Comparison of ENCODE assay signal across 9 cellular contexts in the genomic region with DNA sequence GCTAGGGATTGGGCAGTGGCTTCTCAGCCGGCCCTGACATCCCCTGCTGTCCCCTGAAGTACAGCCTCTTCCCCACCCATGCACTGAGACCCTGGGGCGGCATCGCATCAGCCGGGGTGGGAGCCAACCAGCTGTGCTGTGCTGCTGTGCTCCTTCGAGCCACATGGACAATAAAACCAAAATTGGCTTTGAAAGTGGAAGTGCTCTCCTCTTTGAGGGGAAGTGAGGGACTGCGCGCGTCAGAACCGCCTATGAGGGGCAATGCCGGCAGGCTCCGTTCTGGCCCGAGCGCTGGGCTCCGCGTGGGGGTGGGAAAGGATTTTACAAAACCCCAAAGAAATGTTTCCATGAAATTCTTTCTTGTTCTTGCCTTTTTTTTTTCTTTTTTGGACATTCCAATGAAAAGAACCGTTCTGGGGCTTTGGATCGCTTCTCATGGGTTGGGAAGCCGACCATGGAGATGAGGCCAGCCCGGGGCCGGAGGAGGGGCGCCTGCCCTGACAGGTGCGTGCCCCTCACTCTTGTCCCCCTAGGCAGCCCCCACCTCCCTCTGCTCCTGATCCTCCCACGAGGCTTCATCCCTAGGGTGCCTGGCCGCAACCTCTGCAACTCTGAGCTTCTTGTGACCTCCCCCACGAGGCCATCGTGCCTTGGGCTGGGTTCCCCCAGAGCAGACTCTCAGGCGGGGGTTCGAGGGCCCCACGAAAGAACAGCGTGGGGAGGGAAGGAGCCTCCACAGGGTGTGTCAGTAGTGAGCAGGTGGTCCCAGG. TPM values are rescaled to one million over a fixed set of nuclear protein-coding genes. Genes with fewer than 3 reads are reported as not detected.
DNase-seq lines count a peak whose midpoint lies in the region; ATAC-seq, FAIRE-seq and TF ChIP-seq lines count a peak whose summit lies in the region.
"Had no signal": no experiment of that assay in that cellular context is flagged by ENCODE, and none has a peak within 500 bp of the region (broad histone marks: within the 10 kb centered on the region; RNA-seq: fewer than 3 reads in every experiment).

No MANE protein-coding gene starts in this region.

- H2AFZ ChIP-seq in SK-N-SH (ENCODE audit: low read depth) (no peak overlapping the region), HepG2 (ENCODE audit: low read length) (no peak overlapping the region)

- H3K4me1 Mint-ChIP-seq in mesothelial cell of epicardium = peaks cover 28% of the 10 kb centered on the region

- no peak; the same call in 2 of the 3 replicates for ATAC-seq in SK-N-SH treated with all-trans-retinoic acid at 6 μM for 48 hours
- peak; percentile 39 for ATAC-seq in upper lobe of right lung
- no peak for ATAC-seq in HepG2
- no peak for ATAC-seq in HG02610 (IDR thresholded peaks at IDR 0.05; ENCODE audit: unreplicated experiment)
- ATAC-seq: foreskin keratinocyte had no signal

- 0 out of 2 replicates have a peak, but pooled peaks cover 3% of the 10 kb centered on the region for H3K79me2 ChIP-seq in SK-N-SH (ENCODE audit: insufficient read depth)
- H3K79me2 ChIP-seq in HepG2 (ENCODE audit: insufficient read depth, low read length) = no peaks in the 10 kb centered on the region

- H4K20me1 ChIP-seq in SK-N-SH (ENCODE audit: insufficient read depth) = no peaks in the 10 kb centered on the region
- H4K20me1 ChIP-seq in HepG2 (ENCODE audit: insufficient read depth, low read length) = 0 out of 2 replicates have a peak, but pooled peaks cover 2% of the 10 kb centered on the region

- DNase-seq in SK-N-SH (peak; percentile 74), brain microvascular endothelial cell (no peak), mesothelial cell of epicardium (ENCODE audit: low spot score in 2 of 2, unreplicated experiment in 2 of 2) (no peak), upper lobe of right lung (no peak), HepG2 (ENCODE audit: low spot score) (no peak), NCI-H2227 treated with DMSO at 0.1 percent for 48 hours (lab: John Stamatoyannopoulos, UW) (no peak)
- DNase-seq: foreskin keratinocyte had no signal

- intact Hi-C loops in upper lobe of right lung (cut with DNase I) = no loop called here
- intact Hi-C loops in HepG2 (cut with micrococcal nuclease; ENCODE audit: unreplicated experiment) = no loop called here

- peak overlapping the region in 1 of 2 experiments; percentile 64; a peak in 2 of 4 replicates for H3K27ac ChIP-seq in SK-N-SH (ENCODE audit: low read depth in 2 of 2, low read length in 1 of 2)
- H3K27ac ChIP-seq in brain microvascular endothelial cell = peak overlapping the region; percentile 65
- H3K27ac ChIP-seq in upper lobe of right lung = peak overlapping the region; percentile 72
- H3K27ac ChIP-seq in HepG2 (ENCODE audit: extremely low read length, insufficient read depth, low read length) = no peak overlapping the region
- H3K27ac ChIP-seq: foreskin keratinocyte had no signal

- TF ChIP-seq EP300 in SK-N-SH (IDR thresholded peaks at IDR 0.05; ENCODE audit: borderline replicate concordance in 1 of 2, low read depth in 1 of 2, low read length in 1 of 2) = no peak
- no peak for TF ChIP-seq EP300 in HepG2 (IDR thresholded peaks at IDR 0.05; ENCODE audit: low read depth in 2 of 2, low read length in 2 of 2)
- no peak for TF ChIP-seq EP300 in HepG2 (CRISPR knock-in tag; IDR thresholded peaks at IDR 0.05; ENCODE audit: borderline replicate concordance)

- peaks cover 30% of the 10 kb centered on the region for H3F3A ChIP-seq in SK-N-SH (replicated peaks; ENCODE audit: insufficient read depth)

- no peak for FAIRE-seq in HepG2 (lab: Jason Lieb, UNC)

- no peak for TF ChIP-seq POLR2A in HepG2 (IDR thresholded peaks at IDR 0.05; ENCODE audit: insufficient read depth in 1 of 2, low read depth in 2 of 2, low read length in 2 of 2)

- POLR2A ChIA-PET in SK-N-SH (lab: Yijun Ruan, JAX) = no interaction called here
- POLR2A ChIA-PET in HepG2 (lab: Yijun Ruan, JAX) = no interaction called here

- H3K27me3 ChIP-seq in SK-N-SH (ENCODE audit: insufficient read depth) (no peaks in the 10 kb centered on the region), brain microvascular endothelial cell (replicated peaks) (no peaks in the 10 kb centered on the region), upper lobe of right lung (no peaks in the 10 kb centered on the region), HepG2 (ENCODE audit: control insufficient read depth in 1 of 2, insufficient read depth in 2 of 2, low read length in 2 of 2) (no peaks in the 10 kb centered on the region)

- TF ChIP-seq CTCF in SK-N-SH (IDR thresholded peaks at IDR 0.05) (no peak), brain microvascular endothelial cell (IDR thresholded peaks at IDR 0.05; ENCODE audit: low read depth, low read length, missing control alignments) (no peak), mesothelial cell of epicardium (IDR thresholded peaks at IDR 0.05; ENCODE audit: unreplicated experiment) (no peak), upper lobe of right lung (IDR thresholded peaks at IDR 0.05) (no peak), HepG2 (CRISPR knock-in tag; IDR thresholded peaks at IDR 0.05) (no peak)

- CTCF ChIA-PET in SK-N-SH (lab: Yijun Ruan, JAX) (interaction anchor here (0.6 kb wide), 1 partner anchor 451 kb away, joined by 3 read pairs; no protein-coding TSS in a partner anchor), HepG2 (lab: Yijun Ruan, JAX; ENCODE audit: low intra/inter-chr PET ratio, low total read pairs) (no interaction called here)

- no peaks in the 10 kb centered on the region for H3K9me3 Mint-ChIP-seq in mesothelial cell of epicardium

- no peaks in the 10 kb centered on the region for H3K36me3 Mint-ChIP-seq in mesothelial cell of epicardium

- TF ChIP-seq RAD21 in SK-N-SH (IDR thresholded peaks at IDR 0.05; ENCODE audit: low read length) = no peak
- no peak for TF ChIP-seq RAD21 in HepG2 (CRISPR knock-in tag; IDR thresholded peaks at IDR 0.05)

- peak overlapping the region; percentile 5 for H3K27ac Mint-ChIP-seq in mesothelial cell of epicardium

- BruUV-seq in HepG2 (replicated peaks; lab: Mats Ljungman, UMichigan) = no TSS peak

- H3K9me2 ChIP-seq in SK-N-SH = no peaks in the 10 kb centered on the region

- in situ Hi-C loops in brain microvascular endothelial cell (cut with HindIII; ENCODE audit: low pct_ligation_motif_present, low sequenced_read_pairs) = no loop called here
- in situ Hi-C loops in HepG2 (cut with HindIII; ENCODE audit: extremely low pct_ligation_motif_present, low pct_unique_long_range_greater_than_20kb) = no loop called here

- H3K4me2 ChIP-seq in SK-N-SH (peak overlapping the region; percentile 45), HepG2 (ENCODE audit: low read depth, low read length) (no peak overlapping the region)

- H3K4me3 ChIP-seq in SK-N-SH (ENCODE audit: low read depth in 2 of 2, low read length in 1 of 2) (no peak overlapping the region), brain microvascular endothelial cell (ENCODE audit: low read depth, low read length) (no peak overlapping the region), upper lobe of right lung (no peak overlapping the region), HepG2 (replicated peaks in 1 of 3; ENCODE audit: insufficient read depth in 1 of 3, low read depth in 2 of 3, low read length in 3 of 3) (no peak overlapping the region)

- peaks cover 13 to 32% of the 10 kb centered on the region in 2 experiments; a peak in 3 of 4 replicates for H3K4me1 ChIP-seq in SK-N-SH (ENCODE audit: control insufficient read depth in 1 of 2, insufficient read depth in 2 of 2, low read depth in 1 of 2, low read length in 1 of 2)
- H3K4me1 ChIP-seq in upper lobe of right lung = peaks cover 23% of the 10 kb centered on the region
- H3K4me1 ChIP-seq in HepG2 (ENCODE audit: insufficient read depth, low read length) = peaks cover 10% of the 10 kb centered on the region
- H3K4me1 ChIP-seq: foreskin keratinocyte had no signal

- no peaks in the 10 kb centered on the region for H3K27me3 Mint-ChIP-seq in mesothelial cell of epicardium (ENCODE audit: low read depth)

- H3K9ac ChIP-seq in SK-N-SH (peak overlapping the region; percentile 28; the same call in 1 of the 2 replicates), HepG2 (ENCODE audit: insufficient read depth, low read depth, low read length) (no peak overlapping the region)

- 89% methylated on average over 29 of the region's 30 CpGs for WGBS in SK-N-SH (ENCODE audit: low lambda C conversion rate)
- 91% methylated on average over 22 of the region's 30 CpGs for WGBS in HepG2 (ENCODE audit: low lambda C conversion rate)

- no peaks in the 10 kb centered on the region for H3K36me3 ChIP-seq in SK-N-SH (replicated peaks in 1 of 2; ENCODE audit: control insufficient read depth in 1 of 2, insufficient read depth in 2 of 2, low read length in 1 of 2)
- no peaks in the 10 kb centered on the region for H3K36me3 ChIP-seq in brain microvascular endothelial cell (replicated peaks)
- H3K36me3 ChIP-seq in upper lobe of right lung = peaks cover 1% of the 10 kb centered on the region
- H3K36me3 ChIP-seq in HepG2 (replicated peaks in 1 of 2; ENCODE audit: control insufficient read depth in 1 of 2, insufficient read depth in 2 of 2, low read length in 2 of 2) = peaks cover 2% of the 10 kb centered on the region in 2 experiments; a peak in 1 of 5 replicates

- no peak overlapping the region for H3K4me3 Mint-ChIP-seq in mesothelial cell of epicardium

- H3K9me3 ChIP-seq in SK-N-SH = no peaks in the 10 kb centered on the region
- no peaks in the 10 kb centered on the region for H3K9me3 ChIP-seq in upper lobe of right lung
- H3K9me3 ChIP-seq in HepG2 (ENCODE audit: low read length) = no peaks in the 10 kb centered on the region

RNA-seq across cellular contexts. Expression of a gene that starts 22.6 kb away (rescaled TPM):
- polyA plus RNA-seq in SK-N-SH (2012; rRNA removed) = 1.9 and 4.6 TPM in 2 replicates
- 1.7 and 1.8 TPM in 2 replicates for polyA plus RNA-seq in SK-N-SH (2012; cell fraction: cytosol; rRNA removed)
- polyA plus RNA-seq in SK-N-SH (2012; cell fraction: nucleus; rRNA removed) = 5.0 and 5.5 TPM in 2 replicates
- 12.0 to 13.2 TPM (median 12.6 TPM) in 3 replicates for total RNA-seq in mesothelial cell of epicardium
- 11.8 TPM for total RNA-seq in upper lobe of right lung
- total RNA-seq in HepG2 (2016; rRNA removed; fragmentation: Illumina TruSeq; extraction: Trizol) = 1.7 and 3.4 TPM in 2 replicates
- total RNA-seq in HepG2 (2016; cell fraction: cytosol; rRNA removed; fragmentation: Illumina TruSeq; extraction: Trizol; ENCODE audit: low read depth) = 0.30 and 0.35 TPM in 2 replicates
- 2.3 and 3.2 TPM in 2 replicates for total RNA-seq in HepG2 (2016; cell fraction: insoluble cytoplasmic fraction; rRNA removed; fragmentation: Illumina TruSeq; extraction: Trizol)
- total RNA-seq in HepG2 (2016; cell fraction: membrane; rRNA removed; fragmentation: Illumina TruSeq; extraction: Trizol) = 1.5 TPM in 2 replicates
- total RNA-seq in HepG2 (2016; cell fraction: nucleus; rRNA removed; fragmentation: Illumina TruSeq; extraction: Trizol) = 2.7 and 3.4 TPM in 2 replicates
- 1.2 and 1.5 TPM in 2 replicates for polyA plus RNA-seq in HepG2 (2011; rRNA removed)
- 0.91 and 1.1 TPM in 2 replicates for polyA plus RNA-seq in HepG2 (2011; cell fraction: cytosol; rRNA removed)
- 3.2 and 6.3 TPM in 2 replicates for polyA plus RNA-seq in HepG2 (2011; cell fraction: nucleus; rRNA removed)
- polyA plus RNA-seq in HepG2 (2012) = 1.5 and 1.8 TPM in 2 replicates
- polyA plus RNA-seq in HepG2 (2016; cell fraction: cytosol; fragmentation: Illumina TruSeq; extraction: Trizol; ENCODE audit: low read depth) = 0.21 and 0.23 TPM in 2 replicates
- 2.2 and 3.4 TPM in 2 replicates for polyA plus RNA-seq in HepG2 (2016; cell fraction: insoluble cytoplasmic fraction; fragmentation: Illumina TruSeq; extraction: Trizol; ENCODE audit: low read depth)
- polyA plus RNA-seq in HepG2 (2016; cell fraction: membrane; fragmentation: Illumina TruSeq; extraction: Trizol; ENCODE audit: low read depth) = 0.58 and 0.76 TPM in 2 replicates
- 5.0 and 5.4 TPM in 2 replicates for polyA plus RNA-seq in HepG2 (2016; cell fraction: nucleus; fragmentation: Illumina TruSeq; extraction: Trizol; ENCODE audit: insufficient read depth, low read depth)
- 3.3 and 11.9 TPM in 2 replicates for polyA minus RNA-seq in HepG2 (2011; rRNA and poly(A)+ RNA removed; ENCODE audit: low replicate concordance)
- polyA minus RNA-seq in HepG2 (2011; cell fraction: cytosol; rRNA and poly(A)+ RNA removed) = 5.0 and 6.3 TPM in 2 replicates
- 0.99 and 1.3 TPM in 2 replicates for polyA minus RNA-seq in HepG2 (2011; cell fraction: nucleus; rRNA and poly(A)+ RNA removed)

RNA-seq across cellular contexts. Expression of a gene that starts 24.0 kb away (rescaled TPM):
- polyA plus RNA-seq in SK-N-SH (2012; rRNA removed) = 2.2 and 5.0 TPM in 2 replicates
- polyA plus RNA-seq in SK-N-SH (2012; cell fraction: cytosol; rRNA removed) = 2.1 and 3.2 TPM in 2 replicates
- polyA plus RNA-seq in SK-N-SH (2012; cell fraction: nucleus; rRNA removed) = 21.9 and 27.2 TPM in 2 replicates
- total RNA-seq in mesothelial cell of epicardium = 29.5 to 31.9 TPM (median 29.5 TPM) in 3 replicates
- total RNA-seq in upper lobe of right lung = 13.8 TPM
- total RNA-seq in HepG2 (2016; rRNA removed; fragmentation: Illumina TruSeq; extraction: Trizol) = 1.3 and 2.0 TPM in 2 replicates
- 1.1 and 1.4 TPM in 2 replicates for total RNA-seq in HepG2 (2016; cell fraction: cytosol; rRNA removed; fragmentation: Illumina TruSeq; extraction: Trizol; ENCODE audit: low read depth)
- total RNA-seq in HepG2 (2016; cell fraction: insoluble cytoplasmic fraction; rRNA removed; fragmentation: Illumina TruSeq; extraction: Trizol) = 1.7 and 2.3 TPM in 2 replicates
- 2.2 TPM in 2 replicates for total RNA-seq in HepG2 (2016; cell fraction: membrane; rRNA removed; fragmentation: Illumina TruSeq; extraction: Trizol)
- 3.1 and 3.5 TPM in 2 replicates for total RNA-seq in HepG2 (2016; cell fraction: nucleus; rRNA removed; fragmentation: Illumina TruSeq; extraction: Trizol)
- 2.7 and 3.2 TPM in 2 replicates for polyA plus RNA-seq in HepG2 (2011; rRNA removed)
- 0.50 and 0.95 TPM in 2 replicates for polyA plus RNA-seq in HepG2 (2011; cell fraction: cytosol; rRNA removed)
- polyA plus RNA-seq in HepG2 (2011; cell fraction: nucleus; rRNA removed) = 31.6 and 41.4 TPM in 2 replicates
- polyA plus RNA-seq in HepG2 (2012) = 6.5 and 6.6 TPM in 2 replicates
- polyA plus RNA-seq in HepG2 (2016; cell fraction: cytosol; fragmentation: Illumina TruSeq; extraction: Trizol; ENCODE audit: low read depth) = 2.6 and 2.8 TPM in 2 replicates
- polyA plus RNA-seq in HepG2 (2016; cell fraction: insoluble cytoplasmic fraction; fragmentation: Illumina TruSeq; extraction: Trizol; ENCODE audit: low read depth) = 5.0 and 6.1 TPM in 2 replicates
- 4.2 TPM in 2 replicates for polyA plus RNA-seq in HepG2 (2016; cell fraction: membrane; fragmentation: Illumina TruSeq; extraction: Trizol; ENCODE audit: low read depth)
- 17.9 and 20.5 TPM in 2 replicates for polyA plus RNA-seq in HepG2 (2016; cell fraction: nucleus; fragmentation: Illumina TruSeq; extraction: Trizol; ENCODE audit: insufficient read depth, low read depth)
- 1.4 and 2.3 TPM in 2 replicates for polyA minus RNA-seq in HepG2 (2011; rRNA and poly(A)+ RNA removed; ENCODE audit: low replicate concordance)
- 2.1 and 2.7 TPM in 2 replicates for polyA minus RNA-seq in HepG2 (2011; cell fraction: cytosol; rRNA and poly(A)+ RNA removed)
- polyA minus RNA-seq in HepG2 (2011; cell fraction: nucleus; rRNA and poly(A)+ RNA removed) = 5.2 and 5.5 TPM in 2 replicates

RNA-seq across cellular contexts. Expression of a gene that starts 46.8 kb away (rescaled TPM):
- 5.8 and 9.6 TPM in 2 replicates for polyA plus RNA-seq in SK-N-SH (2012; rRNA removed)
- polyA plus RNA-seq in SK-N-SH (2012; cell fraction: cytosol; rRNA removed) = 4.5 and 7.3 TPM in 2 replicates
- polyA plus RNA-seq in SK-N-SH (2012; cell fraction: nucleus; rRNA removed) = 44.4 and 61.6 TPM in 2 replicates
- total RNA-seq in mesothelial cell of epicardium = 4.9 to 6.4 TPM (median 4.9 TPM) in 3 replicates
- 2.2 TPM for total RNA-seq in upper lobe of right lung
- 0.69 and 0.97 TPM in 2 replicates for total RNA-seq in HepG2 (2016; rRNA removed; fragmentation: Illumina TruSeq; extraction: Trizol)
- 0.61 and 0.88 TPM in 2 replicates for total RNA-seq in HepG2 (2016; cell fraction: cytosol; rRNA removed; fragmentation: Illumina TruSeq; extraction: Trizol; ENCODE audit: low read depth)
- 0.77 and 1.4 TPM in 2 replicates for total RNA-seq in HepG2 (2016; cell fraction: insoluble cytoplasmic fraction; rRNA removed; fragmentation: Illumina TruSeq; extraction: Trizol)
- 0.49 and 0.65 TPM in 2 replicates for total RNA-seq in HepG2 (2016; cell fraction: membrane; rRNA removed; fragmentation: Illumina TruSeq; extraction: Trizol)
- 2.3 and 2.7 TPM in 2 replicates for total RNA-seq in HepG2 (2016; cell fraction: nucleus; rRNA removed; fragmentation: Illumina TruSeq; extraction: Trizol)
- 5.5 and 7.2 TPM in 2 replicates for polyA plus RNA-seq in HepG2 (2011; rRNA removed)
- 4.1 and 4.6 TPM in 2 replicates for polyA plus RNA-seq in HepG2 (2011; cell fraction: cytosol; rRNA removed)
- 71.3 and 86.8 TPM in 2 replicates for polyA plus RNA-seq in HepG2 (2011; cell fraction: nucleus; rRNA removed)
- 8.3 and 22.3 TPM in 2 replicates for polyA plus RNA-seq in HepG2 (2012)
- polyA plus RNA-seq in HepG2 (2016; cell fraction: cytosol; fragmentation: Illumina TruSeq; extraction: Trizol; ENCODE audit: low read depth) = 1.0 and 2.0 TPM in 2 replicates
- polyA plus RNA-seq in HepG2 (2016; cell fraction: insoluble cytoplasmic fraction; fragmentation: Illumina TruSeq; extraction: Trizol; ENCODE audit: low read depth) = 1.7 and 1.9 TPM in 2 replicates
- polyA plus RNA-seq in HepG2 (2016; cell fraction: membrane; fragmentation: Illumina TruSeq; extraction: Trizol; ENCODE audit: low read depth) = 1.6 TPM in 2 replicates
- 12.3 and 16.0 TPM in 2 replicates for polyA plus RNA-seq in HepG2 (2016; cell fraction: nucleus; fragmentation: Illumina TruSeq; extraction: Trizol; ENCODE audit: insufficient read depth, low read depth)
- polyA minus RNA-seq in HepG2 (2011; rRNA and poly(A)+ RNA removed; ENCODE audit: low replicate concordance) = 0.35 and 3.9 TPM in 2 replicates
- 1.4 and 4.3 TPM in 2 replicates for polyA minus RNA-seq in HepG2 (2011; cell fraction: cytosol; rRNA and poly(A)+ RNA removed)
- 5.0 and 5.5 TPM in 2 replicates for polyA minus RNA-seq in HepG2 (2011; cell fraction: nucleus; rRNA and poly(A)+ RNA removed)
- total RNA-seq: foreskin keratinocyte had no signal
- polyA plus RNA-seq: foreskin keratinocyte had no signal

RNA-seq across cellular contexts. Expression of a gene that starts 52.9 kb away (rescaled TPM):
- polyA plus RNA-seq in SK-N-SH (2012; rRNA removed) (0.71 and 0.84 TPM in 2 replicates), HepG2 (2011; rRNA removed) (296 and 337 TPM in 2 replicates)
- 0.77 and 1.1 TPM in 2 replicates for polyA plus RNA-seq in SK-N-SH (2012; cell fraction: cytosol; rRNA removed)
- 1.9 TPM in 2 replicates for polyA plus RNA-seq in SK-N-SH (2012; cell fraction: nucleus; rRNA removed)
- total RNA-seq in mesothelial cell of epicardium (0.89 to 2.0 TPM (median 1.0 TPM) in 3 replicates), upper lobe of right lung (23.4 TPM), HepG2 (2016; rRNA removed; fragmentation: Illumina TruSeq; extraction: Trizol) (105 and 217 TPM in 2 replicates)
- 96.8 and 118 TPM in 2 replicates for total RNA-seq in HepG2 (2016; cell fraction: cytosol; rRNA removed; fragmentation: Illumina TruSeq; extraction: Trizol; ENCODE audit: low read depth)
- total RNA-seq in HepG2 (2016; cell fraction: insoluble cytoplasmic fraction; rRNA removed; fragmentation: Illumina TruSeq; extraction: Trizol) = 97.5 and 221 TPM in 2 replicates
- 191 and 193 TPM in 2 replicates for total RNA-seq in HepG2 (2016; cell fraction: membrane; rRNA removed; fragmentation: Illumina TruSeq; extraction: Trizol)
- 219 and 265 TPM in 2 replicates for total RNA-seq in HepG2 (2016; cell fraction: nucleus; rRNA removed; fragmentation: Illumina TruSeq; extraction: Trizol)
- 347 and 628 TPM in 2 replicates for polyA plus RNA-seq in HepG2 (2011; cell fraction: cytosol; rRNA removed)
- 244 and 327 TPM in 2 replicates for polyA plus RNA-seq in HepG2 (2011; cell fraction: nucleus; rRNA removed)
- 231 and 373 TPM in 2 replicates for polyA plus RNA-seq in HepG2 (2012)
- 150 and 176 TPM in 2 replicates for polyA plus RNA-seq in HepG2 (2016; cell fraction: cytosol; fragmentation: Illumina TruSeq; extraction: Trizol; ENCODE audit: low read depth)
- 122 and 154 TPM in 2 replicates for polyA plus RNA-seq in HepG2 (2016; cell fraction: insoluble cytoplasmic fraction; fragmentation: Illumina TruSeq; extraction: Trizol; ENCODE audit: low read depth)
- 207 and 208 TPM in 2 replicates for polyA plus RNA-seq in HepG2 (2016; cell fraction: membrane; fragmentation: Illumina TruSeq; extraction: Trizol; ENCODE audit: low read depth)
- polyA plus RNA-seq in HepG2 (2016; cell fraction: nucleus; fragmentation: Illumina TruSeq; extraction: Trizol; ENCODE audit: insufficient read depth, low read depth) = 462 and 526 TPM in 2 replicates
- 0.47 and 301 TPM in 2 replicates for polyA minus RNA-seq in HepG2 (2011; rRNA and poly(A)+ RNA removed; ENCODE audit: low replicate concordance)
- 303 and 346 TPM in 2 replicates for polyA minus RNA-seq in HepG2 (2011; cell fraction: cytosol; rRNA and poly(A)+ RNA removed)
- polyA minus RNA-seq in HepG2 (2011; cell fraction: nucleus; rRNA and poly(A)+ RNA removed) = 45.4 and 52.2 TPM in 2 replicates
